18 cellular contexts compared by ENCODE assay signal in genomic region chr20:23692725-23693124, GRCh38. TPM values are rescaled to one million over a fixed set of nuclear protein-coding genes. Genes with fewer than 3 reads are reported as not detected.
DNase-seq lines count a peak whose midpoint lies in the region; ATAC-seq, FAIRE-seq and TF ChIP-seq lines count a peak whose summit lies in the region.
"Had no signal": no experiment of that assay in that cellular context is flagged by ENCODE, and none has a peak within 500 bp of the region (broad histone marks: within the 10 kb centered on the region; RNA-seq: fewer than 3 reads in every experiment).

No MANE protein-coding gene starts in this region.

- intact Hi-C loops in ovary (cut with DNase I): no loop called here
- intact Hi-C loops in ascending aorta (cut with DNase I): no loop called here

- H3K79me2 ChIP-seq in hepatocyte: no peaks in the 10 kb centered on the region

- no peak for TF ChIP-seq RAD21 in A549 (conservative IDR thresholded peaks at IDR 0.05 in 1 of 2, IDR thresholded peaks at IDR 0.05 in 1 of 2)

- peak; percentile 28 for FAIRE-seq in A549 (lab: Jason Lieb, UNC)
- FAIRE-seq: GM19239 had no signal

- no peaks in the 10 kb centered on the region for H3K36me3 ChIP-seq in hepatocyte (replicated peaks; ENCODE audit: insufficient read depth, low read depth)
- H3K36me3 ChIP-seq in ovary: no peaks in the 10 kb centered on the region
- H3K36me3 ChIP-seq in ascending aorta: no peaks in the 10 kb centered on the region

- POLR2A ChIA-PET in A549 (lab: Yijun Ruan, JAX): no interaction called here

- no peaks in the 10 kb centered on the region for H3K4me1 ChIP-seq in A549
- no peaks in the 10 kb centered on the region for H3K4me1 ChIP-seq in hepatocyte (ENCODE audit: insufficient read depth)
- no peaks in the 10 kb centered on the region for H3K4me1 ChIP-seq in ovary (ENCODE audit: insufficient read depth)
- no peaks in the 10 kb centered on the region for H3K4me1 ChIP-seq in ascending aorta

- no peak overlapping the region for H3K4me3 ChIP-seq in A549
- no peak overlapping the region for H3K4me3 ChIP-seq in hepatocyte
- no peak overlapping the region for H3K4me3 ChIP-seq in ovary
- no peak overlapping the region for H3K4me3 ChIP-seq in ascending aorta

- H3K4me2 ChIP-seq in A549 (no peak overlapping the region), hepatocyte (no peak overlapping the region)

- TF ChIP-seq EP300 in A549 (IDR thresholded peaks at IDR 0.05): no peak
- no peak for TF ChIP-seq EP300 in ovary (IDR thresholded peaks at IDR 0.05)

- H3K9me3 ChIP-seq in A549: no peaks in the 10 kb centered on the region
- no peaks in the 10 kb centered on the region for H3K9me3 ChIP-seq in hepatocyte (ENCODE audit: low read depth)
- no peaks in the 10 kb centered on the region for H3K9me3 ChIP-seq in ovary
- no peaks in the 10 kb centered on the region for H3K9me3 ChIP-seq in ascending aorta

- WGBS in A549 (ENCODE audit: missing lambda C conversion rate): 27% methylated on average over 3 of the region's 3 CpGs
- WGBS in hepatocyte (ENCODE audit: low lambda C conversion rate, missing lambda C conversion rate): 79% methylated on average over 3 of the region's 3 CpGs
- WGBS in ovary, 3 donors: 70 to 84% (median 72%) methylated on average over 3 of the region's 3 CpGs

- H3K27ac ChIP-seq in A549 (no peak overlapping the region), VCaP (peak overlapping the region; percentile 98), hepatocyte (peak overlapping the region; percentile 49), ovary (no peak overlapping the region), ascending aorta (no peak overlapping the region)

- no peak for DNase-seq in A549 (ENCODE audit: low read depth in 1 of 2, low spot score in 1 of 2)
- DNase-seq in ELR (ENCODE audit: low read depth): peak; percentile 7
- no peak for DNase-seq in hepatocyte (ENCODE audit: low spot score)
- no peak for DNase-seq in ovary
- no peak for DNase-seq in NCI-H1436 (lab: John Stamatoyannopoulos, UW)
- DNase-seq in ascending aorta (ENCODE audit: low spot score in 2 of 2): no peak
- DNase-seq: COR-L47, DMS153, H9, KG1, NCI-H1436 treated with DMSO at 0.1 percent for 48 hours, NCI-H2081, NCI-H774 had no signal

- no peaks in the 10 kb centered on the region for H4K20me1 ChIP-seq in hepatocyte (ENCODE audit: insufficient read depth, poor library complexity, severe bottlenecking)

- no peaks in the 10 kb centered on the region for H3K9me2 ChIP-seq in hepatocyte (replicated peaks; ENCODE audit: insufficient read depth)

- no peak for TF ChIP-seq POLR2A in A549 (IDR thresholded peaks at IDR 0.05; ENCODE audit: low read length)
- TF ChIP-seq POLR2A in ovary (IDR thresholded peaks at IDR 0.05): no peak

- H2AFZ ChIP-seq in hepatocyte: no peak overlapping the region

- CTCF ChIA-PET in A549 (lab: Yijun Ruan, JAX): interaction anchor here (0.7 kb wide), 1 partner anchor 24 kb away, joined by 3 read pairs; no protein-coding TSS in a partner anchor

- TF ChIP-seq CTCF in A549 (IDR thresholded peaks at IDR 0.05) (no peak), VCaP (conservative IDR thresholded peaks at IDR 0.05) (no peak), hepatocyte (IDR thresholded peaks at IDR 0.05; ENCODE audit: poor library complexity) (no peak), ovary (IDR thresholded peaks at IDR 0.05) (no peak), ascending aorta (IDR thresholded peaks at IDR 0.05) (no peak)

- no peak for ATAC-seq in A549
- no peak for ATAC-seq in HG03135 (IDR thresholded peaks at IDR 0.05; ENCODE audit: unreplicated experiment)

- no peaks in the 10 kb centered on the region for H3K27me3 ChIP-seq in hepatocyte
- no peaks in the 10 kb centered on the region for H3K27me3 ChIP-seq in ovary
- no peaks in the 10 kb centered on the region for H3K27me3 ChIP-seq in ascending aorta

TF ChIP-seq in A549, 52 proteins besides CTCF, POLR2A, EP300 and RAD21:
- no peak for TF ChIP-seq POLR2AphosphoS2 (conservative IDR thresholded peaks at IDR 0.05; ENCODE audit: low read length)

RNA-seq across cellular contexts. Expression of gene CST4, which starts 3.9 kb away (rescaled TPM):
- not detected in 2 replicates for polyA plus RNA-seq in A549 (2011; rRNA removed)
- not detected in 2 replicates for polyA plus RNA-seq in A549 (2012; cell fraction: cytosol; rRNA removed)
- not detected in 2 replicates for polyA plus RNA-seq in A549 (2012; cell fraction: nucleus; rRNA removed)
- not detected in 3 replicates for polyA plus RNA-seq in A549 (2017; fragmentation: RNase III; extraction: RNeasy Plus Mini Kit Qiagen cat#74134 plus additional on column Dnase treatment)
- not detected in 2 replicates for polyA minus RNA-seq in A549 (2011; rRNA and poly(A)+ RNA removed)
- 0.23 and 0.52 TPM in 2 replicates for total RNA-seq in hepatocyte
- not detected in 2 replicates for polyA plus RNA-seq in hepatocyte
- not detected for total RNA-seq in ovary
- not detected for polyA plus RNA-seq in ovary
- total RNA-seq in ascending aorta: not detected
- total RNA-seq: H9, SK-MEL-5 had no signal

RNA-seq across cellular contexts. Expression of gene CST3, which starts 55.0 kb away (rescaled TPM):
- polyA plus RNA-seq in A549 (2011; rRNA removed) (136 and 179 TPM in 2 replicates), A549 (2017; fragmentation: RNase III; extraction: RNeasy Plus Mini Kit Qiagen cat#74134 plus additional on column Dnase treatment) (229 to 259 TPM (median 238 TPM) in 3 replicates), hepatocyte (2,777 and 2,850 TPM in 2 replicates), ovary (100 to 1,000 TPM; 352 to 404 TPM)
- polyA plus RNA-seq in A549 (2012; cell fraction: cytosol; rRNA removed): 417 and 498 TPM in 2 replicates
- polyA plus RNA-seq in A549 (2012; cell fraction: nucleus; rRNA removed): 319 and 414 TPM in 2 replicates
- 217 and 218 TPM in 2 replicates for polyA minus RNA-seq in A549 (2011; rRNA and poly(A)+ RNA removed)
- total RNA-seq in hepatocyte (881 and 921 TPM in 2 replicates), ovary (100 to 1,000 TPM; 317 to 889 (median 588) TPM), ascending aorta (2,609 TPM)

RNA-seq across cellular contexts. Expression of gene CST1, which starts 58.0 kb away (rescaled TPM):
- polyA plus RNA-seq in A549 (2011; rRNA removed): 2.1 TPM in 2 replicates
- polyA plus RNA-seq in A549 (2012; cell fraction: cytosol; rRNA removed): 0.21 TPM in 2 replicates
- polyA plus RNA-seq in A549 (2012; cell fraction: nucleus; rRNA removed): 0.40 and 0.71 TPM in 2 replicates
- 0.28 to 0.63 TPM (median 0.44 TPM) in 3 replicates for polyA plus RNA-seq in A549 (2017; fragmentation: RNase III; extraction: RNeasy Plus Mini Kit Qiagen cat#74134 plus additional on column Dnase treatment)
- polyA minus RNA-seq in A549 (2011; rRNA and poly(A)+ RNA removed): 1.1 and 1.5 TPM in 2 replicates
- total RNA-seq in hepatocyte: 5.7 and 13.6 TPM in 2 replicates
- 10.8 and 12.8 TPM in 2 replicates for polyA plus RNA-seq in hepatocyte
- 1 to 10 TPM in 1 of 7 donors, not detected in 6; 2.3 TPM for total RNA-seq in ovary
- under 1 TPM in 1 of 2 donors, not detected in 1; 0.11 TPM for polyA plus RNA-seq in ovary
- not detected for total RNA-seq in ascending aorta
- total RNA-seq: NCI-H460 had no signal

Comparison
In these comparisons a context has a peak if more than half of its experiments do, and no peak if none do; other contexts are left out.
1. H3K27ac ChIP-seq: peak in VCaP (single experiment) and hepatocyte (single experiment); none in A549 (0 of 2), ovary (0 of 2) and ascending aorta (0 of 2).